ENCODE assay signal across 14 cellular contexts in the genomic region with DNA sequence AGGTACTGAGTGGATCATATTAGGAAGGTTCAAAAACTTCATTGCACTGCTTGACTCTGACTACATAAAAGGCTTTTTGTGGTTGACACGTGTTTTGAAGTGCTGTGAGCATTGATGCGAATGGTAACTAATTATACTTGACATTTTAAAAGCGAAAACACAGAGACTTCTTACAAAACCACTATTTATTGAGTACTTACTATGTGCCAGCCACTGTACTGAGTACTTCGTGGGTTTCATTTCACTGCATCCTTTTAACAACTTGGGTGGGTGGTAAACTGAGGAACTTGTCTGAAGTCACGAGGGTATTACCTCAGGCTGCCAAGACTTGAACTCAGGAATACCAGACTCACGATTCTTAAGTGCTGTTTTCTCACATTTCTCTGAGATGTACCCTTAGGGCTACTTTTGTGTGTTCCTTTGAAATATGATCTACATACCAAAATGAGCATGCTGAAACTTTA. TPM values are rescaled to one million over a fixed set of nuclear protein-coding genes. Genes with fewer than 3 reads are reported as not detected.
A peak's percentile ranks its signal among the peaks of the same experiment; 100 is the strongest.
DNase-seq lines count a peak whose midpoint lies in the region; ATAC-seq and TF ChIP-seq lines count a peak whose summit lies in the region.
"Had no signal": no experiment of that assay in that cellular context is flagged by ENCODE, and none has a peak within 500 bp of the region (broad histone marks: within the 10 kb centered on the region; RNA-seq: fewer than 3 reads in every experiment).

No MANE protein-coding gene starts in this region.

- no peak for TF ChIP-seq EP300 in ovary (IDR thresholded peaks at IDR 0.05)

- no peaks in the 10 kb centered on the region for H3K9me3 ChIP-seq in ovary
- H3K9me3 ChIP-seq: heart left ventricle, pancreas, transverse colon had no signal

- H3K4me1 ChIP-seq in ovary (ENCODE audit: insufficient read depth), result peaks cover 4% of the 10 kb centered on the region
- H3K4me1 ChIP-seq: heart left ventricle, pancreas had no signal

- no peak overlapping the region for H3K4me3 ChIP-seq in Jurkat, Clone E6-1 (ENCODE audit: low read length)
- no peak overlapping the region for H3K4me3 ChIP-seq in ovary
- H3K4me3 ChIP-seq: heart left ventricle, lung, pancreas, transverse colon had no signal

- intact Hi-C loops in ovary (cut with DNase I), result no loop called here
- intact Hi-C loops in cardiac septum (cut with DNase I), result no loop called here

- WGBS in ovary, 3 donors, result 69 to 88% (median 79%) methylated on average over 6 of the region's 6 CpGs

- peak; percentile 63 for DNase-seq in Jurkat, Clone E6-1 (ENCODE audit: low read depth, low spot score)
- peak; percentile 54 for DNase-seq in medulla oblongata (ENCODE audit: extremely low spot score)
- DNase-seq in OCI-M1 (lab: John Stamatoyannopoulos, UW), result no peak
- no peak for DNase-seq in ovary
- no peak for DNase-seq in cardiac septum (ENCODE audit: low spot score)
- DNase-seq: Calu3; effector memory CD4-positive, alpha-beta T cell; heart left ventricle; pancreas; transverse colon had no signal

- no peak overlapping the region for H3K27ac ChIP-seq in ovary
- H3K27ac ChIP-seq: heart left ventricle, pancreas, transverse colon had no signal

- no peak for TF ChIP-seq CTCF in ovary (IDR thresholded peaks at IDR 0.05)

- no peaks in the 10 kb centered on the region for H3K27me3 ChIP-seq in ovary
- H3K27me3 ChIP-seq: heart left ventricle, pancreas, transverse colon had no signal

- no peaks in the 10 kb centered on the region for H3K36me3 ChIP-seq in ovary
- H3K36me3 ChIP-seq: pancreas, transverse colon had no signal

- TF ChIP-seq POLR2A in ovary (IDR thresholded peaks at IDR 0.05), result no peak

- ATAC-seq in GM18511 (IDR thresholded peaks at IDR 0.05; ENCODE audit: unreplicated experiment), result peak; percentile 63
- peak; percentile 62 for ATAC-seq in GM21390 (IDR thresholded peaks at IDR 0.05; ENCODE audit: unreplicated experiment)
- ATAC-seq in GM21515 (IDR thresholded peaks at IDR 0.05; ENCODE audit: unreplicated experiment), result no peak
- ATAC-seq: heart left ventricle, pancreas had no signal

RNA-seq across cellular contexts. Expression of a gene that starts 45.3 kb away (rescaled TPM):
- polyA plus RNA-seq in Jurkat, Clone E6-1 (2012; ENCODE audit: insufficient read depth, insufficient read length), result 67.7 TPM
- total RNA-seq in ovary (10 to 100 TPM; 57.5 to 95.1 (median 81.6) TPM), cardiac septum (46.6 TPM)
- 10 to 100 TPM; 19.2 to 20.5 TPM for polyA plus RNA-seq in ovary

Comparison
In these comparisons a context has a peak if more than half of its experiments do, and no peak if none do; other contexts are left out.
1. DNase-seq: peak in Jurkat, Clone E6-1 (single experiment) and medulla oblongata (single experiment); none in OCI-M1 (single experiment), ovary (0 of 5) and cardiac septum (single experiment).